Comparison of ENCODE assay signal across 22 cellular contexts in genomic region chr5:107461770-107462169, GRCh38.
"Had no signal": no experiment of that assay in that cellular context is flagged by ENCODE, and none has a peak within 500 bp of the region (broad histone marks: within the 10 kb centered on the region; RNA-seq: fewer than 3 reads in every experiment).

No MANE protein-coding gene starts in this region.

- H3K9me3 ChIP-seq: colonic mucosa, heart left ventricle, ovary, sigmoid colon, spleen, thoracic aorta had no signal

- H3K27ac Mint-ChIP-seq: activated CD4-positive, alpha-beta memory T cell treated with anti-CD3 and anti-CD28 coated beads for 36 hours; activated CD4-positive, alpha-beta T cell treated with anti-CD3 and anti-CD28 coated beads for 36 hours; activated CD8-positive, alpha-beta memory T cell treated with anti-CD3 and anti-CD28 coated beads, Interleukin-2, amount 10 ng/mL, durations not matched to agents 7 days and 5 days; activated naive CD4-positive, alpha-beta T cell treated with anti-CD3 and anti-CD28 coated beads, Interleukin-2, amount 50 U/mL, for 24 hours; activated T-helper 2 cell treated with anti-CD3 and anti-CD28 coated beads, Interferon-gamma antibody, Interleukin-2, Interleukin-4, amounts not matched to agents 10 μg/mL and 5 μg/mL and 100 μg/mL, durations not matched to agents 14 hours and 24 hours and 36 hours; memory B cell; T-helper 17 cell had no signal

- H3K36me3 Mint-ChIP-seq: activated CD4-positive, alpha-beta memory T cell treated with anti-CD3 and anti-CD28 coated beads for 36 hours; activated CD8-positive, alpha-beta memory T cell treated with anti-CD3 and anti-CD28 coated beads, Interleukin-2, amount 10 ng/mL, durations not matched to agents 7 days and 5 days; activated naive CD4-positive, alpha-beta T cell treated with anti-CD3 and anti-CD28 coated beads, Interleukin-2, amount 50 U/mL, for 24 hours; memory B cell had no signal

- H3K4me3 ChIP-seq: colonic mucosa, heart left ventricle, ovary, sigmoid colon, spleen, thoracic aorta had no signal

- H3K9me3 Mint-ChIP-seq: activated CD4-positive, alpha-beta memory T cell treated with anti-CD3 and anti-CD28 coated beads for 36 hours; activated naive CD4-positive, alpha-beta T cell treated with anti-CD3 and anti-CD28 coated beads, Interleukin-2, amount 50 U/mL, for 24 hours; activated T-helper 2 cell treated with anti-CD3 and anti-CD28 coated beads, Interferon-gamma antibody, Interleukin-2, Interleukin-4, amounts not matched to agents 10 μg/mL and 5 μg/mL and 100 μg/mL, durations not matched to agents 14 hours and 24 hours and 36 hours; immature natural killer cell; memory B cell; neural crest cell had no signal

- H3K27me3 Mint-ChIP-seq: memory B cell had no signal

- DNase-seq: activated CD4-positive, alpha-beta memory T cell treated with anti-CD3 and anti-CD28 coated beads for 36 hours; activated CD4-positive, alpha-beta T cell treated with anti-CD3 and anti-CD28 coated beads for 36 hours; activated CD8-positive, alpha-beta memory T cell treated with anti-CD3 and anti-CD28 coated beads, Interleukin-2, amount 10 ng/mL, durations not matched to agents 7 days and 5 days; activated T-cell treated with anti-CD3 and anti-CD28 coated beads, Interleukin-2, amount 50 U/mL, for 1 hour; amniotic stem cell; central memory CD4-positive, alpha-beta T cell; colonic mucosa; foreskin keratinocyte; heart left ventricle; immature natural killer cell; ovary; sigmoid colon; spleen; T-helper 17 cell; WERI-Rb-1 had no signal

- H3K36me3 ChIP-seq: colonic mucosa, heart left ventricle, ovary, sigmoid colon, spleen, thoracic aorta, WERI-Rb-1 had no signal

- H3K27me3 ChIP-seq: colonic mucosa, foreskin keratinocyte, heart left ventricle, ovary, sigmoid colon, spleen had no signal

- H3K27ac ChIP-seq: colonic mucosa, foreskin keratinocyte, heart left ventricle, ovary, sigmoid colon, spleen, thoracic aorta, WERI-Rb-1 had no signal

- H3K4me1 Mint-ChIP-seq: activated naive CD4-positive, alpha-beta T cell treated with anti-CD3 and anti-CD28 coated beads, Interleukin-2, amount 50 U/mL, for 24 hours; memory B cell had no signal

- H3K4me1 ChIP-seq: colonic mucosa, sigmoid colon, spleen had no signal

- H3K4me3 Mint-ChIP-seq: activated CD4-positive, alpha-beta memory T cell treated with anti-CD3 and anti-CD28 coated beads for 36 hours; activated CD4-positive, alpha-beta T cell treated with anti-CD3 and anti-CD28 coated beads for 36 hours; activated CD8-positive, alpha-beta memory T cell treated with anti-CD3 and anti-CD28 coated beads, Interleukin-2, amount 10 ng/mL, durations not matched to agents 7 days and 5 days; activated naive CD4-positive, alpha-beta T cell treated with anti-CD3 and anti-CD28 coated beads, Interleukin-2, amount 50 U/mL, for 24 hours; immature natural killer cell; memory B cell; neural crest cell; T-helper 17 cell had no signal

- FAIRE-seq: endothelial cell of umbilical vein, urothelium cell line had no signal
